8 cellular contexts compared by ENCODE assay signal in genomic region chr9:121557581-121558422, GRCh38. TPM values are rescaled to one million over a fixed set of nuclear protein-coding genes. Genes with fewer than 3 reads are reported as not detected.
DNase-seq lines count a peak whose midpoint lies in the region; ATAC-seq, FAIRE-seq and TF ChIP-seq lines count a peak whose summit lies in the region.

No MANE protein-coding gene starts in this region.

- H3K36me3 ChIP-seq in IMR-90 (ENCODE audit: control insufficient read depth, insufficient read depth, low read length), result no peaks in the 10 kb centered on the region
- H3K36me3 ChIP-seq in ovary, result no peaks in the 10 kb centered on the region
- no peaks in the 10 kb centered on the region for H3K36me3 ChIP-seq in small intestine (ENCODE audit: control insufficient read depth in 2 of 2, insufficient read depth in 2 of 2, low read length in 2 of 2)

- peak overlapping the region; percentile 20; the same call in 1 of the 2 replicates for H4K5ac ChIP-seq in IMR-90 (ENCODE audit: low read depth, low read length)

- H3K4me3 ChIP-seq in IMR-90 (ENCODE audit: insufficient read depth, low read depth, low read length) (no peak overlapping the region), ovary (no peak overlapping the region), small intestine (ENCODE audit: low read depth in 1 of 2, low read length in 2 of 2) (no peak overlapping the region)

- H4K20me1 ChIP-seq in IMR-90 (ENCODE audit: insufficient read depth, low read length), result peaks cover 7% of the 10 kb centered on the region

- ATAC-seq in IMR-90 (ENCODE audit: low read depth), result peak; percentile 82

- no peak overlapping the region for H3K9ac ChIP-seq in IMR-90 (ENCODE audit: low read depth, low read length)

- no peaks in the 10 kb centered on the region for H3K79me1 ChIP-seq in IMR-90 (ENCODE audit: low read depth in 1 of 2, low read length in 2 of 2)

- peak overlapping the region; percentile 47 for H2BK20ac ChIP-seq in IMR-90 (ENCODE audit: low read depth, low read length)

- TF ChIP-seq POLR2A in IMR-90 (IDR thresholded peaks at IDR 0.05; ENCODE audit: low read depth, low read length) (no peak), ovary (IDR thresholded peaks at IDR 0.05) (no peak)

- H3K27me3 ChIP-seq in IMR-90 (ENCODE audit: control insufficient read depth, insufficient read depth, low read length) (peaks cover 12% of the 10 kb centered on the region), ovary (no peaks in the 10 kb centered on the region), small intestine (ENCODE audit: control insufficient read depth in 2 of 2, insufficient read depth in 2 of 2, low read length in 2 of 2) (no peaks in the 10 kb centered on the region)

- no peak for TF ChIP-seq EP300 in ovary (IDR thresholded peaks at IDR 0.05)

- peak overlapping the region; percentile 76 for H2AK9ac ChIP-seq in IMR-90 (replicated peaks; ENCODE audit: low read depth, low read length, poor library complexity)

- no peak for TF ChIP-seq CTCF in IMR-90 (conservative IDR thresholded peaks at IDR 0.05; ENCODE audit: low read depth, low read length)
- no peak for TF ChIP-seq CTCF in ovary (IDR thresholded peaks at IDR 0.05)

- peak overlapping the region; percentile 1 to 64; a peak in 3 of 4 replicates for H4K8ac ChIP-seq in IMR-90 (ENCODE audit: low read depth in 2 of 2, low read length in 2 of 2)

- TF ChIP-seq RAD21 in IMR-90 (IDR thresholded peaks at IDR 0.05; ENCODE audit: low read length), result no peak

- no peak for FAIRE-seq in small intestine (lab: Jason Lieb, UNC)

- 0% methylated on average over 4 of the region's 15 CpGs; no CpG with 5 or more reads in 1 of the 2 experiments for WGBS in IMR-90 (ENCODE audit: extremely low coverage in 2 of 2, insufficient read length in 1 of 2), 2 experiments
- 3 to 8% (median 3%) methylated on average over 15 of the region's 15 CpGs for WGBS in ovary, 3 donors
- 27 to 66% (median 44%) methylated on average over 15 of the region's 15 CpGs for WGBS in small intestine, 3 donors

- peak overlapping the region; percentile 78 for H2BK120ac ChIP-seq in IMR-90 (ENCODE audit: low read depth, low read length)

- peak overlapping the region; percentile 91 for H2AK5ac ChIP-seq in IMR-90 (ENCODE audit: low read depth, low read length)

- H3K14ac ChIP-seq in IMR-90 (replicated peaks; ENCODE audit: low read depth, low read length), result 0 out of 2 replicates have a peak overlapping the region, but pooled peaks have one; percentile 26

- H3K18ac ChIP-seq in IMR-90 (ENCODE audit: low read depth, low read length), result peak overlapping the region; percentile 30

- H4K91ac ChIP-seq in IMR-90 (ENCODE audit: insufficient read depth, low read depth, low read length), result peak overlapping the region; percentile 63

- BruUV-seq in IMR-90 (replicated peaks; lab: Mats Ljungman, UMichigan), result no TSS peak

- H3K27ac ChIP-seq in IMR-90 (ENCODE audit: insufficient read depth, low read length) (peak overlapping the region; percentile 49), ovary (peak overlapping the region in 1 of 2 donors; percentile 76), small intestine (ENCODE audit: low read depth in 1 of 2, low read length in 1 of 2) (peak overlapping the region in 1 of 2 donors; percentile 82)

- peak overlapping the region; percentile 72 for H2BK5ac ChIP-seq in IMR-90 (ENCODE audit: low read depth, low read length, poor library complexity, severe bottlenecking)

- H3K4ac ChIP-seq in IMR-90 (ENCODE audit: low read depth, low read length), result peak overlapping the region; percentile 68

- POLR2A ChIA-PET in IMR-90 (lab: Charles Lee; ENCODE audit: unreplicated experiment), result interaction anchor here (0.6 kb wide), 1 partner anchor 10 kb away, joined by 3 read pairs; no protein-coding TSS in a partner anchor

- no peak overlapping the region for H3K56ac ChIP-seq in IMR-90 (ENCODE audit: extremely low read depth, insufficient read depth, low read length)

- CTCF ChIA-PET in IMR-90 (lab: Yijun Ruan, JAX), result interaction anchor here (0.8 to 2.0 kb wide), 2 partner anchors 12 to 41 kb away, joined by 4 to 9 read pairs; no protein-coding TSS in a partner anchor

- dilution Hi-C loops in IMR-90 (cut with HindIII; ENCODE audit: low sequenced_read_pairs, unreplicated experiment), result no loop called here

- H2BK15ac ChIP-seq in IMR-90 (ENCODE audit: low read depth, low read length), result peak overlapping the region; percentile 64; the same call in 1 of the 3 replicates

- peak overlapping the region; percentile 19 for H3K4me2 ChIP-seq in IMR-90 (ENCODE audit: low read depth, low read length)

- DNase-seq in GF-D8 (lab: John Stamatoyannopoulos, UW), result peak; percentile 78
- peak; percentile 92 for DNase-seq in IMR-90
- peak; percentile 9 to 16 for DNase-seq in activated CD4-positive, alpha-beta T cell treated with anti-CD3 and anti-CD28 coated beads, Interleukin-2, amount 50 U/mL, for 48 hours
- DNase-seq in glomerular endothelial cell (ENCODE audit: extremely low read depth, low read depth, low spot score), result peak; percentile 72
- DNase-seq in ovary, result peak; percentile 51 to 83 (median 63)
- DNase-seq in NCI-H748 (lab: John Stamatoyannopoulos, UW; ENCODE audit: unreplicated experiment), result no peak
- DNase-seq in small intestine, result no peak
- no peak for DNase-seq in NCI-H1436 treated with DMSO at 0.1 percent for 48 hours (lab: John Stamatoyannopoulos, UW)

- in situ Hi-C loops in IMR-90 (cut with MboI; ENCODE audit: low sequenced_read_pairs), result no loop called here

- H2AFZ ChIP-seq in IMR-90 (replicated peaks; ENCODE audit: low read length, poor library complexity), result peak overlapping the region; percentile 91

- H3K23ac ChIP-seq in IMR-90 (ENCODE audit: low read depth, low read length), result peak overlapping the region; percentile 49; the same call in 1 of the 2 replicates

- H3K9me3 ChIP-seq in IMR-90 (ENCODE audit: control insufficient read depth, insufficient read depth, low read length) (no peaks in the 10 kb centered on the region), ovary (no peaks in the 10 kb centered on the region), small intestine (ENCODE audit: control insufficient read depth, low read depth) (no peaks in the 10 kb centered on the region)

- H3K4me1 ChIP-seq in IMR-90 (ENCODE audit: control insufficient read depth, insufficient read depth, low read length) (peaks cover 18% of the 10 kb centered on the region), ovary (ENCODE audit: insufficient read depth) (peaks cover 14% of the 10 kb centered on the region), small intestine (ENCODE audit: control insufficient read depth in 2 of 2, insufficient read depth in 1 of 2, low read depth in 1 of 2, low read length in 1 of 2) (no peaks in the 10 kb centered on the region)

- intact Hi-C loops in IMR-90 (cut with micrococcal nuclease), result loop anchor here (2.0 kb wide), 1 partner anchor 41 kb away; no protein-coding TSS in a partner anchor
- intact Hi-C loops in ovary (cut with DNase I), result loop anchor here in 3 of 4 donors (5.0 to 10.0 kb wide), 3 partner anchors 39 to 337 kb away; no protein-coding TSS in a partner anchor

- peaks cover 14% of the 10 kb centered on the region for H3K9me1 ChIP-seq in IMR-90 (ENCODE audit: insufficient read depth, low read length)

TF ChIP-seq in IMR-90, 13 proteins besides CTCF, POLR2A, EP300 and RAD21:
- TF ChIP-seq RCOR1 (IDR thresholded peaks at IDR 0.05; ENCODE audit: insufficient replicate concordance, low read length) (no peak), CHD1 (IDR thresholded peaks at IDR 0.05; ENCODE audit: low read depth, low read length) (no peak), MAFK (IDR thresholded peaks at IDR 0.05; ENCODE audit: low read depth, low read length) (0 out of 2 replicates have a peak, but pooled peaks have one; percentile 0), MAZ (IDR thresholded peaks at IDR 0.05; ENCODE audit: borderline replicate concordance, low read depth, low read length) (peak; percentile 35; the same call in 1 of the 2 replicates)
TF ChIP-seq in IMR-90: peak in this region for 2.

RNA-seq across cellular contexts. Expression of gene GGTA1, which starts 58.2 kb away (rescaled TPM):
- not detected in 2 replicates for total RNA-seq in IMR-90 (2012; rRNA removed)
- not detected in 2 replicates for polyA plus RNA-seq in IMR-90 (2012; rRNA removed)
- not detected in 2 replicates for polyA plus RNA-seq in IMR-90 (2012; cell fraction: cytosol; rRNA removed)
- polyA plus RNA-seq in IMR-90 (2012; cell fraction: nucleus; rRNA removed; ENCODE audit: low replicate concordance), result not detected in 2 replicates
- 4.5 and 7.4 TPM in 2 replicates for total RNA-seq in glomerular endothelial cell
- total RNA-seq in ovary, result 1 to 10 TPM in 6 of 7 donors, under 1 TPM in 1; 0.38 to 3.2 (median 2.2) TPM
- 10 to 100 TPM in 1 of 2 donors, 1 to 10 TPM in 1; 3.7 to 33.1 TPM for polyA plus RNA-seq in ovary
- polyA plus RNA-seq in small intestine, result 10 to 100 TPM in 1 of 3 donors, 1 to 10 TPM in 1, under 1 TPM in 1; 0.67 to 11.3 (median 4.9) TPM

Comparison
In these comparisons a context has a peak if more than half of its experiments do, and no peak if none do; other contexts are left out.
1. DNase-seq: peak in GF-D8 (single experiment), IMR-90 (single experiment), activated CD4-positive, alpha-beta T cell treated with anti-CD3 and anti-CD28 coated beads, Interleukin-2, amount 50 U/mL, for 48 hours (2 of 2), glomerular endothelial cell (single experiment) and ovary (5 of 5); none in NCI-H748 (single experiment), small intestine (single experiment) and NCI-H1436 treated with DMSO at 0.1 percent for 48 hours (single experiment).